17 cellular contexts compared by ENCODE assay signal in genomic region chr10:44028384-44029137, GRCh38.
DNase-seq lines count a peak whose midpoint lies in the region; ATAC-seq and TF ChIP-seq lines count a peak whose summit lies in the region.
"Had no signal": no experiment of that assay in that cellular context is flagged by ENCODE, and none has a peak within 500 bp of the region (broad histone marks: within the 10 kb centered on the region; RNA-seq: fewer than 3 reads in every experiment).

No MANE protein-coding gene starts in this region.

- ATAC-seq in right cardiac atrium, result no peak
- peak; percentile 67 for ATAC-seq in body of pancreas
- peak; percentile 24 for ATAC-seq in stimulated activated memory B cell treated with anti-CD40 and anti-IgM and Interleukin-4, amounts not matched to agents 10 μg/mL and 1 μg/mL and 100 μg/mL, for 72 hours
- ATAC-seq in HG02938 (IDR thresholded peaks at IDR 0.05; ENCODE audit: unreplicated experiment), result no peak
- ATAC-seq in HG03354 (IDR thresholded peaks at IDR 0.05; ENCODE audit: poor library complexity, severe bottlenecking, unreplicated experiment), result no peak

- H3K9me3 ChIP-seq in right cardiac atrium (ENCODE audit: control insufficient read depth, low read length) (no peaks in the 10 kb centered on the region), body of pancreas (no peaks in the 10 kb centered on the region)
- H3K9me3 ChIP-seq: BLaER1, Caco-2, HAP-1 had no signal

- H3K27me3 ChIP-seq in right cardiac atrium (ENCODE audit: control insufficient read depth, insufficient read depth) (no peaks in the 10 kb centered on the region), body of pancreas (no peaks in the 10 kb centered on the region)
- H3K27me3 ChIP-seq: BLaER1 had no signal

- H3K36me3 ChIP-seq in body of pancreas (replicated peaks in 1 of 2; ENCODE audit: insufficient read depth in 1 of 2, low read depth in 2 of 2), result no peaks in the 10 kb centered on the region
- H3K36me3 ChIP-seq: BLaER1, HAP-1 had no signal

- 87% methylated on average over 11 of the region's 11 CpGs for WGBS in right cardiac atrium
- 64 to 67% methylated on average over 10 to 11 of the region's 11 CpGs for WGBS in body of pancreas, 2 donors

- no peaks in the 10 kb centered on the region for H3K4me1 ChIP-seq in right cardiac atrium (ENCODE audit: control insufficient read depth, insufficient read depth, low read length)
- peaks cover 31% of the 10 kb centered on the region for H3K4me1 ChIP-seq in body of pancreas
- H3K4me1 ChIP-seq: BLaER1, Caco-2, HAP-1 had no signal

- H3K27ac Mint-ChIP-seq in nephron, result peak overlapping the region in 2 of 3 experiments; percentile 11 to 19
- H3K27ac Mint-ChIP-seq in stimulated activated memory B cell treated with anti-CD40 and anti-IgM and Interleukin-4, amounts not matched to agents 10 μg/mL and 1 μg/mL and 100 μg/mL, for 72 hours, result no peak overlapping the region
- H3K27ac Mint-ChIP-seq: CD8-positive, alpha-beta memory T cell; HFFc6 had no signal

- no peaks in the 10 kb centered on the region for H3K27me3 Mint-ChIP-seq in nephron (ENCODE audit: low read depth)
- H3K27me3 Mint-ChIP-seq in stimulated activated memory B cell treated with anti-CD40 and anti-IgM and Interleukin-4, amounts not matched to agents 10 μg/mL and 1 μg/mL and 100 μg/mL, for 72 hours, result no peaks in the 10 kb centered on the region

- DNase-seq in cardiac septum (ENCODE audit: low spot score) (peak; percentile 46), right cardiac atrium (no peak), body of pancreas (peak; percentile 42 to 72 (median 46)), NCI-H774 (lab: John Stamatoyannopoulos, UW) (no peak)
- DNase-seq: 8988T; AML-193; Caco-2; CD8-positive, alpha-beta memory T cell; DND-41; GDM1; HFFc6 had no signal

- H3K36me3 Mint-ChIP-seq in nephron (ENCODE audit: low read depth), result no peaks in the 10 kb centered on the region
- H3K36me3 Mint-ChIP-seq in stimulated activated memory B cell treated with anti-CD40 and anti-IgM and Interleukin-4, amounts not matched to agents 10 μg/mL and 1 μg/mL and 100 μg/mL, for 72 hours, result no peaks in the 10 kb centered on the region
- H3K36me3 Mint-ChIP-seq: CD8-positive, alpha-beta memory T cell had no signal

- no peak overlapping the region for H3K4me3 Mint-ChIP-seq in nephron
- H3K4me3 Mint-ChIP-seq in stimulated activated memory B cell treated with anti-CD40 and anti-IgM and Interleukin-4, amounts not matched to agents 10 μg/mL and 1 μg/mL and 100 μg/mL, for 72 hours, result no peak overlapping the region
- H3K4me3 Mint-ChIP-seq: CD8-positive, alpha-beta memory T cell; HFFc6 had no signal

- H3K27ac ChIP-seq in right cardiac atrium (ENCODE audit: low read length), result no peak overlapping the region
- H3K27ac ChIP-seq in body of pancreas, result no peak overlapping the region
- H3K27ac ChIP-seq: BLaER1 had no signal

- intact Hi-C loops in cardiac septum (cut with DNase I), result no loop called here
- intact Hi-C loops in right cardiac atrium (cut with DNase I), result no loop called here
- intact Hi-C loops in body of pancreas (cut with DNase I), result no loop called here

- TF ChIP-seq CTCF in body of pancreas (IDR thresholded peaks at IDR 0.05) (no peak), nephron (IDR thresholded peaks at IDR 0.05; ENCODE audit: unreplicated experiment in 3 of 3) (no peak)

- peaks cover 2% of the 10 kb centered on the region for H3K9me3 Mint-ChIP-seq in nephron
- peaks cover 3% of the 10 kb centered on the region for H3K9me3 Mint-ChIP-seq in stimulated activated memory B cell treated with anti-CD40 and anti-IgM and Interleukin-4, amounts not matched to agents 10 μg/mL and 1 μg/mL and 100 μg/mL, for 72 hours
- H3K9me3 Mint-ChIP-seq: CD8-positive, alpha-beta memory T cell; HFFc6 had no signal

- peaks cover 66% of the 10 kb centered on the region for H3K4me1 Mint-ChIP-seq in nephron
- no peaks in the 10 kb centered on the region for H3K4me1 Mint-ChIP-seq in stimulated activated memory B cell treated with anti-CD40 and anti-IgM and Interleukin-4, amounts not matched to agents 10 μg/mL and 1 μg/mL and 100 μg/mL, for 72 hours
- H3K4me1 Mint-ChIP-seq: CD8-positive, alpha-beta memory T cell had no signal

- no peak for TF ChIP-seq POLR2A in body of pancreas (IDR thresholded peaks at IDR 0.05)

- no peak overlapping the region for H3K4me3 ChIP-seq in right cardiac atrium (ENCODE audit: low read length)
- no peak overlapping the region for H3K4me3 ChIP-seq in body of pancreas
- H3K4me3 ChIP-seq: BLaER1, HAP-1 had no signal

Comparison
In these comparisons a context has a peak if more than half of its experiments do, and no peak if none do; other contexts are left out.
1. DNase-seq: peak in cardiac septum (single experiment) and body of pancreas (4 of 4); none in right cardiac atrium (0 of 3) and NCI-H774 (single experiment).
2. ATAC-seq: peak in body of pancreas (single experiment) and stimulated activated memory B cell treated with anti-CD40 and anti-IgM and Interleukin-4, amounts not matched to agents 10 μg/mL and 1 μg/mL and 100 μg/mL, for 72 hours (single experiment); none in right cardiac atrium (0 of 2), HG02938 (single experiment) and HG03354 (single experiment).